ENCODE assay signal across 23 cellular contexts in genomic region chr2:136905779-136906178, GRCh38.
"Had no signal": no experiment of that assay in that cellular context is flagged by ENCODE, and none has a peak within 500 bp of the region (broad histone marks: within the 10 kb centered on the region; RNA-seq: fewer than 3 reads in every experiment).

No MANE protein-coding gene starts in this region.

- H3K4me3 ChIP-seq: MG63, SJCRH30 had no signal

- H3K27ac ChIP-seq: SJCRH30 had no signal

- H3K36me3 ChIP-seq: MG63, SJCRH30 had no signal

- H3K4me1 ChIP-seq: SJCRH30 had no signal

- H3K9me3 ChIP-seq: MG63, SJCRH30 had no signal

- H3K27me3 ChIP-seq: MG63, SJCRH30 had no signal

- ATAC-seq: Panc1, PC-3, Right ventricle myocardium inferior had no signal

- DNase-seq: IMR-90; Karpas-422; KG1; MG63; NCI-H1092; NCI-H1105 treated with DMSO at 0.1 percent for 48 hours; NCI-H1417 treated with DMSO at 0.1 percent for 48 hours; NCI-H146; NCI-H1694 treated with DMSO at 0.1 percent for 48 hours; NCI-H1930; NCI-H2081; NCI-H2107; NCI-H345; NCI-H446 treated with DMSO at 0.1 percent for 48 hours; NCI-H510A treated with DMSO at 0.1 percent for 48 hours; NCI-H526; NCI-H748 treated with DMSO at 0.1 percent for 48 hours; NK-92 treated with Interleukin-12 subunit alpha and Interleukin-12 subunit beta, amount 100 ng/mL, for 24 hours; PC-3; SHP77 treated with DMSO at 0.1 percent for 48 hours; SJCRH30 had no signal
